In the genomic region with DNA sequence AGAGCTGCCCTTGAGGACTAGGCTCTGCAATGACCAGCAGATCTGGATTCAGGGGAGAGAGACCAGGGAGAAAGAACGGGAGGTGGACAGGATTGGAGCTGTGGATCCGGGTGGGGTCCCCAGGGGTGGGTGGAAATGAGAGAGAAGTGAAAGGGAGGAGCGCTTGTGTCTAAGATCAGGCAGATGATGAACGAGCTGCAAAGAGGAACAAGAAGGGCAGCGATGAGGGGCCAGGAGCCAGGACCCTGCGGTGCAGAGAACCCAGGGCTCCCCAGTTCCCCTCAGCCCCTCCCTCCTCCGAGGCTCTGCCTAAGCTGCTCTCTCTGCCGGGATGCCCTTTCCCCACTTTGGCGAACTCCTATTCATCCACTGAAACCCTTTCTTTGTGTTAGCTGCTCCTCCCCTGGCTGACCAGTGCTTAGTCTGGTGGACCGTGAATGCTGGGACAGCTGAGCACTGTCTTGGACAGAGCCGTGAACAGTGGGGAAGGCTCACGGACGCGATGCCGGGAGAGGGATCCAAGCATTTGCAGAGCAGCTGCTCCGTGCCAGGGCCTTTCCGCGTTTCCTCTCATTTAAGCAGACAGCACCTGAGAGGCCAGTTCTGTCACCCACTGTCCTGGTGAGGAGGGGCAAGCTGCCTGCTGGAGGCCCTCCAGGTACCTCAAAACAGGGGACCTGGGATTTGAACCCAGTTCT, we compare ENCODE assay signal across 15 cellular contexts. TPM values are rescaled to one million over a fixed set of nuclear protein-coding genes. Genes with fewer than 3 reads are reported as not detected.
"Had no signal": no experiment of that assay in that cellular context is flagged by ENCODE, and none has a peak within 500 bp of the region (broad histone marks: within the 10 kb centered on the region; RNA-seq: fewer than 3 reads in every experiment).

No MANE protein-coding gene starts in this region.

- H3K27ac ChIP-seq: epithelial cell of prostate, foreskin keratinocyte had no signal

- H3K4me3 Mint-ChIP-seq: activated CD4-positive, alpha-beta T cell treated with anti-CD3 and anti-CD28 coated beads for 36 hours; activated naive CD8-positive, alpha-beta T cell; activated T-helper 1 cell treated with anti-CD3 and anti-CD28 coated beads, Interleukin-12 subunit alpha, Interleukin-12 subunit beta, Interleukin-2, Interleukin-4 antibody, amounts not matched to agents 30 ng/mL and 10 ng/mL and 1 ng/mL, durations not matched to agents 14 hours and 24 hours and 36 hours; effector memory CD8-positive, alpha-beta T cell; T-helper 2 cell treated with Interferon-gamma antibody and Interleukin-4, amounts not matched to agents 5 μg/mL and 100 μg/mL, for 36 hours had no signal

- H3K36me3 Mint-ChIP-seq: activated naive CD8-positive, alpha-beta T cell had no signal

- H3K9me3 Mint-ChIP-seq: activated T-helper 1 cell treated with anti-CD3 and anti-CD28 coated beads, Interleukin-12 subunit alpha, Interleukin-12 subunit beta, Interleukin-2, Interleukin-4 antibody, amounts not matched to agents 30 ng/mL and 10 ng/mL and 1 ng/mL, durations not matched to agents 14 hours and 24 hours and 36 hours; effector memory CD8-positive, alpha-beta T cell; naive B cell; T-helper 2 cell treated with Interferon-gamma antibody and Interleukin-4, amounts not matched to agents 5 μg/mL and 100 μg/mL, for 36 hours had no signal

- DNase-seq: activated CD4-positive, alpha-beta T cell treated with anti-CD3 and anti-CD28 coated beads for 36 hours; activated CD4-positive, alpha-beta T cell treated with anti-CD3 and anti-CD28 coated beads, Interleukin-2, amount 50 U/mL, for 48 hours; activated gamma-delta T cell treated with Interleukin-2 at 50 U/mL for 16 hours; dermis blood vessel endothelial cell; effector memory CD8-positive, alpha-beta T cell; foreskin keratinocyte; hippocampal formation; naive B cell; retina; stimulated activated naive CD4-positive, alpha-beta T cell had no signal

- H3K4me1 ChIP-seq: foreskin keratinocyte had no signal

- H3K27ac Mint-ChIP-seq: activated CD4-positive, alpha-beta T cell treated with anti-CD3 and anti-CD28 coated beads for 36 hours; activated naive CD8-positive, alpha-beta T cell; activated T-helper 1 cell treated with anti-CD3 and anti-CD28 coated beads, Interleukin-12 subunit alpha, Interleukin-12 subunit beta, Interleukin-2, Interleukin-4 antibody, amounts not matched to agents 30 ng/mL and 10 ng/mL and 1 ng/mL, durations not matched to agents 14 hours and 24 hours and 36 hours; effector memory CD8-positive, alpha-beta T cell; T-helper 2 cell treated with Interferon-gamma antibody and Interleukin-4, amounts not matched to agents 5 μg/mL and 100 μg/mL, for 36 hours had no signal

- H3K4me1 Mint-ChIP-seq: activated CD4-positive, alpha-beta T cell treated with anti-CD3 and anti-CD28 coated beads for 36 hours had no signal

- H3K27me3 Mint-ChIP-seq: activated naive CD8-positive, alpha-beta T cell had no signal

RNA-seq across cellular contexts. Expression of a gene that starts 35.9 kb away (rescaled TPM):
- total RNA-seq: activated CD4-positive, alpha-beta T cell treated with anti-CD3 and anti-CD28 coated beads for 36 hours; activated T-helper 1 cell treated with anti-CD3 and anti-CD28 coated beads, Interleukin-12 subunit alpha, Interleukin-12 subunit beta, Interleukin-2, Interleukin-4 antibody, amounts not matched to agents 30 ng/mL and 10 ng/mL and 1 ng/mL, durations not matched to agents 14 hours and 24 hours and 36 hours; dermis blood vessel endothelial cell; foreskin keratinocyte; mononuclear cell had no signal
